Comparison of ENCODE assay signal across 34 cellular contexts in the genomic region with DNA sequence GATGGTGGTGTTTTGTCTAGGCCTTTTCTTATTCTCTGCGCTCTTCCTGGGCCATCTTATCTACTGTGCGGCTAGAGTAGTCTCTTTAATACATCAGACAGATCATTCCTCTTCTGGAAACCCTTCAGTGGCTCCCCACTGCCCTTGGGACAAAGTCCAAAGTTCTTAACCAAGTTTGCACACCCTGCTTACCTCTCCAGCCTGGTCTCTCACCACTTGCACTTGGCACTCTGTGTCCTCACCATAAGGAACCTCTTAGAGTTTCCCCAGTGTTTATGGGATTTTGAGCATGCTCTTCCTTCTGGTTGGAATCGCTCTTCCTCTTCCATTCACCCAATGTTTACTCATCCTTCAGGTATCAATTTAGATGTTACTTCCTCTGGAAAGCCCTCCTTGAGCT.
"Had no signal": no experiment of that assay in that cellular context is flagged by ENCODE, and none has a peak within 500 bp of the region (broad histone marks: within the 10 kb centered on the region; RNA-seq: fewer than 3 reads in every experiment).

No MANE protein-coding gene starts in this region.

- H3K36me3 Mint-ChIP-seq: activated naive CD4-positive, alpha-beta T cell treated with anti-CD3 and anti-CD28 coated beads, Interleukin-2, amount 10 ng/mL, durations not matched to agents 7 days and 5 days; activated naive CD8-positive, alpha-beta T cell had no signal

- H3K9me3 Mint-ChIP-seq: activated B cell treated with CpG ODN at 0.5 μM for 24 hours; activated CD8-positive, alpha-beta T cell treated with anti-CD3 and anti-CD28 coated beads for 36 hours; activated naive CD4-positive, alpha-beta T cell treated with anti-CD3 and anti-CD28 coated beads, Interleukin-2, amount 10 ng/mL, durations not matched to agents 7 days and 5 days; activated T-cell treated with anti-CD3 and anti-CD28 coated beads, Interleukin-2, amount 50 U/mL, for 24 hours; activated T-cell treated with anti-CD3 and anti-CD28 coated beads, Interleukin-2, amount 50 U/mL, for 72 hours; central memory CD8-positive, alpha-beta T cell; effector memory CD8-positive, alpha-beta T cell; T-helper 2 cell treated with Interferon-gamma antibody and Interleukin-4, amounts not matched to agents 5 μg/mL and 100 μg/mL, for 36 hours had no signal

- H3K4me1 Mint-ChIP-seq: activated B cell treated with CpG ODN at 0.5 μM for 24 hours; activated naive CD4-positive, alpha-beta T cell treated with anti-CD3 and anti-CD28 coated beads, Interleukin-2, amount 10 ng/mL, durations not matched to agents 7 days and 5 days; central memory CD8-positive, alpha-beta T cell; T-helper 17 cell had no signal

- DNase-seq: activated B cell treated with CpG ODN at 0.5 μM for 24 hours; activated CD4-positive, alpha-beta T cell treated with anti-CD3 and anti-CD28 coated beads for 48 hours; activated CD4-positive, alpha-beta T cell treated with anti-CD3 and anti-CD28 coated beads, Interleukin-2, amount 50 U/mL, for 1 hour; activated CD4-positive, alpha-beta T cell treated with anti-CD3 and anti-CD28 coated beads, Interleukin-2, amount 50 U/mL, for 48 hours; activated CD8-positive, alpha-beta memory T cell treated with anti-CD3 and anti-CD28 coated beads, Interleukin-2, amount 50 U/mL, for 4 hours; activated CD8-positive, alpha-beta T cell treated with anti-CD3 and anti-CD28 coated beads for 36 hours; activated gamma-delta T cell; activated naive CD4-positive, alpha-beta T cell; activated naive CD4-positive, alpha-beta T cell treated with anti-CD3 and anti-CD28 coated beads, Interleukin-2, amount 10 ng/mL, durations not matched to agents 7 days and 5 days; activated T-cell treated with anti-CD3 and anti-CD28 coated beads for 4 hours; activated T-cell treated with anti-CD3 and anti-CD28 coated beads, Interleukin-2, amount 50 U/mL, for 24 hours; activated T-cell treated with anti-CD3 and anti-CD28 coated beads, Interleukin-2, amount 50 U/mL, for 72 hours; amniotic stem cell; anterior cingulate cortex; brain microvascular endothelial cell; cortex of kidney; dermis blood vessel endothelial cell; effector CD4-positive, alpha-beta T cell; effector memory CD8-positive, alpha-beta T cell; erythroblast; foreskin keratinocyte; head of caudate nucleus; T-helper 1 cell; T-helper 17 cell; T1000; WERI-Rb-1 had no signal

- H3K27me3 ChIP-seq: esophagus muscularis mucosa had no signal

- H3K36me3 ChIP-seq: brain microvascular endothelial cell, esophagus muscularis mucosa, gastroesophageal sphincter, WERI-Rb-1 had no signal

- FAIRE-seq: astrocyte, bronchial epithelial cell had no signal

- H3K27ac ChIP-seq: brain microvascular endothelial cell, esophagus muscularis mucosa, foreskin keratinocyte, gastroesophageal sphincter, WERI-Rb-1 had no signal

- H3K27ac Mint-ChIP-seq: activated B cell treated with CpG ODN at 0.5 μM for 24 hours; activated CD8-positive, alpha-beta T cell treated with anti-CD3 and anti-CD28 coated beads for 36 hours; activated naive CD4-positive, alpha-beta T cell treated with anti-CD3 and anti-CD28 coated beads, Interleukin-2, amount 10 ng/mL, durations not matched to agents 7 days and 5 days; activated naive CD8-positive, alpha-beta T cell; activated T-cell treated with anti-CD3 and anti-CD28 coated beads, Interleukin-2, amount 50 U/mL, for 24 hours; activated T-cell treated with anti-CD3 and anti-CD28 coated beads, Interleukin-2, amount 50 U/mL, for 72 hours; effector memory CD8-positive, alpha-beta T cell; T-helper 17 cell; T-helper 2 cell treated with Interferon-gamma antibody and Interleukin-4, amounts not matched to agents 5 μg/mL and 100 μg/mL, for 36 hours had no signal

- ATAC-seq: activated CD4-positive, CD25-positive, alpha-beta regulatory T cell treated with anti-CD3 and anti-CD28 coated beads, Interleukin-2, amount 50 U/mL, for 24 hours; activated CD8-positive, alpha-beta T cell treated with anti-CD3 and anti-CD28 coated beads for 36 hours; activated T-cell treated with anti-CD3 and anti-CD28 coated beads, Interleukin-2, amount 50 U/mL, for 72 hours; effector memory CD8-positive, alpha-beta T cell; foreskin keratinocyte; gastroesophageal sphincter; T-helper 17 cell had no signal

- H3K4me3 Mint-ChIP-seq: activated B cell treated with CpG ODN at 0.5 μM for 24 hours; activated CD8-positive, alpha-beta T cell treated with anti-CD3 and anti-CD28 coated beads for 36 hours; activated naive CD4-positive, alpha-beta T cell treated with anti-CD3 and anti-CD28 coated beads, Interleukin-2, amount 10 ng/mL, durations not matched to agents 7 days and 5 days; activated naive CD8-positive, alpha-beta T cell; activated T-cell treated with anti-CD3 and anti-CD28 coated beads, Interleukin-2, amount 50 U/mL, for 24 hours; activated T-cell treated with anti-CD3 and anti-CD28 coated beads, Interleukin-2, amount 50 U/mL, for 72 hours; central memory CD8-positive, alpha-beta T cell; effector memory CD8-positive, alpha-beta T cell; T-helper 17 cell; T-helper 2 cell treated with Interferon-gamma antibody and Interleukin-4, amounts not matched to agents 5 μg/mL and 100 μg/mL, for 36 hours had no signal

- H3K4me1 ChIP-seq: esophagus muscularis mucosa, foreskin keratinocyte, gastroesophageal sphincter had no signal

- H3K4me3 ChIP-seq: esophagus muscularis mucosa, gastroesophageal sphincter had no signal

- H3K9me3 ChIP-seq: esophagus muscularis mucosa, gastroesophageal sphincter had no signal
